Comparison of ENCODE assay signal across 15 cellular contexts in the genomic region with DNA sequence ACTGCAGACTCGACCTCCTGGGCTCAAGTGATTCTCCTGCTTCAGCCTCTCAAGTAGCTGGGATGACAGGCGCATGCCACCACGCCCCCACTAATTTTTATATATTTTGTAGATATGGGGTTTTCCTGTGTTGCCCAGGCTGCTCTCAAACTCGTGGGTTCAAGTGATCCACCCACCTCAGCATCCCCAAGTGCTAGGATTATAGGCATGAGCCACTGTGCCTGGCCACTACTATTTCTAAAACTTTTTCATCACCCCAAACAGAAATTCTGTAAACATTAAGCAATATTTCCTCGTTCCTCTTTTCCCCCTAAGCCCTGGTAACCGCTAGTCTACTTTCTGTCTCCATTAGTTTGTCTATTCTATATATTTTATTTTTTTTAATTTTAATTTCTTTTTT.
"Had no signal": no experiment of that assay in that cellular context is flagged by ENCODE, and none has a peak within 500 bp of the region (broad histone marks: within the 10 kb centered on the region; RNA-seq: fewer than 3 reads in every experiment).

No MANE protein-coding gene starts in this region.

- H3K4me3 ChIP-seq: esophagus squamous epithelium, stomach, thoracic aorta, vagina had no signal

- H3K27ac ChIP-seq: esophagus squamous epithelium, thoracic aorta, vagina, WERI-Rb-1 had no signal

- H3K36me3 ChIP-seq: thoracic aorta, vagina had no signal

- ATAC-seq: activated CD4-positive, alpha-beta T cell treated with anti-CD3 and anti-CD28 coated beads for 36 hours; activated CD8-positive, alpha-beta T cell treated with anti-CD3 and anti-CD28 coated beads, Interleukin-2, amount 10 ng/mL, durations not matched to agents 7 days and 5 days; left ventricle myocardium superior had no signal

- H3K9me3 ChIP-seq: esophagus squamous epithelium, stomach, thoracic aorta, vagina had no signal

- DNase-seq: activated CD4-positive, alpha-beta T cell treated with anti-CD3 and anti-CD28 coated beads for 36 hours; activated CD8-positive, alpha-beta T cell treated with anti-CD3 and anti-CD28 coated beads, Interleukin-2, amount 10 ng/mL, durations not matched to agents 7 days and 5 days; activated naive CD4-positive, alpha-beta T cell treated with anti-CD3 and anti-CD28 coated beads for 36 hours; esophagus squamous epithelium; foreskin fibroblast; head of caudate nucleus; left ventricle myocardium superior; midbrain; naive B cell; retina; stomach; T1000; WERI-Rb-1 had no signal

- H3K4me1 ChIP-seq: vagina had no signal

- H3K27me3 ChIP-seq: esophagus squamous epithelium, stomach, vagina had no signal
